Comparison of ENCODE assay signal across 8 cellular contexts in the genomic region with DNA sequence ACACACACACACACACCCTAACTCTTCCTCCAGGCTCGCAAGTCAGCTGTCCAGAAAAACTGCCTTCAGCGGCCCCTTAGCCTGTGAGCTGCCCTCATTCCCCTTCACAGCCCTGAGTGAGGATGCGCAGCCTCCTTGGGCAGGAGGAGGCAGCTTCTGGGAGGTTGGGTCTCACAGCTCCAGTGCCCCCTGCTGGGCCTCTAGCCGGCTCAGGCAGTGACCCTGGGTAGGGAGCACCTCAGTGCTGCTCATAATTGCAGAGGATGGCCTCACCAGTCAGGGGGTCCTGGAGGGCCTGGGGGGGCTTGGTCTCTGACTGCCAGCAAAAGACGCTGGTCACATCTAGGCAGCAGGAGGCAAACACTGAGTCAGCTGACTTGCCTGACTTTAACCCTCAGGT. TPM values are rescaled to one million over a fixed set of nuclear protein-coding genes. Genes with fewer than 3 reads are reported as not detected.
DNase-seq lines count a peak whose midpoint lies in the region; ATAC-seq and TF ChIP-seq lines count a peak whose summit lies in the region.

No MANE protein-coding gene starts in this region.

- H3K36me3 ChIP-seq in upper lobe of right lung: no peaks in the 10 kb centered on the region
- H3K36me3 ChIP-seq in CD4-positive, alpha-beta memory T cell (ENCODE audit: insufficient read depth, low read length): no peaks in the 10 kb centered on the region

- no peaks in the 10 kb centered on the region for H3K9me3 ChIP-seq in upper lobe of right lung
- H3K9me3 ChIP-seq in CD4-positive, alpha-beta memory T cell (ENCODE audit: control insufficient read depth in 1 of 2, low read length in 2 of 2): no peaks in the 10 kb centered on the region

- POLR2A ChIA-PET in activated CD8-positive, alpha-beta T cell treated with anti-CD3 and anti-CD28 coated beads for 36 hours (lab: Charles Lee): no interaction called here
- POLR2A ChIA-PET in CD4-positive, alpha-beta memory T cell (lab: Charles Lee; ENCODE audit: partially characterized antibody): no interaction called here

- peaks cover 6% of the 10 kb centered on the region for H3K4me1 Mint-ChIP-seq in activated CD8-positive, alpha-beta T cell treated with anti-CD3 and anti-CD28 coated beads for 36 hours (ENCODE audit: low read depth)
- H3K4me1 Mint-ChIP-seq in CD4-positive, alpha-beta memory T cell: peaks cover 0 to 6% (median 2%) of the 10 kb centered on the region in 4 donors

- peaks cover 10% of the 10 kb centered on the region for H3K4me1 ChIP-seq in upper lobe of right lung
- H3K4me1 ChIP-seq in CD4-positive, alpha-beta memory T cell (ENCODE audit: insufficient read depth, low read length): no peaks in the 10 kb centered on the region

- H3K4me3 ChIP-seq in upper lobe of right lung: no peak overlapping the region
- H3K4me3 ChIP-seq in CD4-positive, alpha-beta memory T cell (ENCODE audit: low read length in 2 of 2): no peak overlapping the region

- CTCF ChIA-PET in activated CD8-positive, alpha-beta T cell treated with anti-CD3 and anti-CD28 coated beads for 36 hours (lab: Charles Lee): interaction anchor here (0.7 to 1.8 kb wide), 6 partner anchors 10 to 361 kb away, joined by 3 to 8 read pairs (median 4); a partner anchor contains a TSS
- CTCF ChIA-PET in CD4-positive, alpha-beta memory T cell (lab: Charles Lee; ENCODE audit: partially characterized antibody): no interaction called here

- H3K36me3 Mint-ChIP-seq in activated CD8-positive, alpha-beta T cell treated with anti-CD3 and anti-CD28 coated beads for 36 hours (ENCODE audit: low read depth): no peaks in the 10 kb centered on the region
- H3K36me3 Mint-ChIP-seq in CD4-positive, alpha-beta memory T cell: no peaks in the 10 kb centered on the region

- TF ChIP-seq CTCF in activated CD8-positive, alpha-beta T cell treated with anti-CD3 and anti-CD28 coated beads for 36 hours (IDR thresholded peaks at IDR 0.05): peak; percentile 29
- peak; percentile 13 for TF ChIP-seq CTCF in upper lobe of right lung (IDR thresholded peaks at IDR 0.05)

- peaks cover 19% of the 10 kb centered on the region for H3K27me3 ChIP-seq in upper lobe of right lung
- H3K27me3 ChIP-seq in CD4-positive, alpha-beta memory T cell (ENCODE audit: insufficient read depth, low read length): peaks cover 4% of the 10 kb centered on the region

- DNase-seq in left cardiac atrium: peak; percentile 31
- no peak for DNase-seq in cardiac septum (ENCODE audit: low spot score)
- peak; percentile 53 for DNase-seq in activated CD8-positive, alpha-beta T cell treated with anti-CD3 and anti-CD28 coated beads for 36 hours
- DNase-seq in islet precursor cell: peak; percentile 71
- DNase-seq in upper lobe of right lung: peak; percentile 58
- DNase-seq in CD4-positive, alpha-beta memory T cell: no peak
- DNase-seq in NCI-H2171 (lab: John Stamatoyannopoulos, UW): no peak

- peak; percentile 31 to 42 for ATAC-seq in left cardiac atrium
- peak; percentile 64 for ATAC-seq in activated CD8-positive, alpha-beta T cell treated with anti-CD3 and anti-CD28 coated beads for 36 hours
- peak; percentile 42 for ATAC-seq in upper lobe of right lung
- ATAC-seq in GM21526 (IDR thresholded peaks at IDR 0.05; ENCODE audit: low FRiP score, unreplicated experiment): no peak

- H3K27ac ChIP-seq in upper lobe of right lung: no peak overlapping the region
- no peak overlapping the region for H3K27ac ChIP-seq in CD4-positive, alpha-beta memory T cell (ENCODE audit: low read depth, low read length)

- no peak overlapping the region for H3K27ac Mint-ChIP-seq in activated CD8-positive, alpha-beta T cell treated with anti-CD3 and anti-CD28 coated beads for 36 hours
- no peak overlapping the region for H3K27ac Mint-ChIP-seq in CD4-positive, alpha-beta memory T cell

- H3K4me3 Mint-ChIP-seq in activated CD8-positive, alpha-beta T cell treated with anti-CD3 and anti-CD28 coated beads for 36 hours: no peak overlapping the region
- peak overlapping the region in 1 of 8 donors; percentile 33 for H3K4me3 Mint-ChIP-seq in CD4-positive, alpha-beta memory T cell

- intact Hi-C loops in left cardiac atrium (cut with DNase I): no loop called here
- intact Hi-C loops in cardiac septum (cut with DNase I): no loop called here
- intact Hi-C loops in activated CD8-positive, alpha-beta T cell treated with anti-CD3 and anti-CD28 coated beads for 36 hours (cut with micrococcal nuclease): no loop called here
- intact Hi-C loops in upper lobe of right lung (cut with DNase I): no loop called here
- intact Hi-C loops in CD4-positive, alpha-beta memory T cell (cut with micrococcal nuclease): no loop called here

- no peaks in the 10 kb centered on the region for H3K9me3 Mint-ChIP-seq in activated CD8-positive, alpha-beta T cell treated with anti-CD3 and anti-CD28 coated beads for 36 hours
- H3K9me3 Mint-ChIP-seq in CD4-positive, alpha-beta memory T cell: peaks cover 0 to 1% (median 0%) of the 10 kb centered on the region in 8 donors

- peaks cover 42% of the 10 kb centered on the region for H3K27me3 Mint-ChIP-seq in activated CD8-positive, alpha-beta T cell treated with anti-CD3 and anti-CD28 coated beads for 36 hours
- H3K27me3 Mint-ChIP-seq in CD4-positive, alpha-beta memory T cell: peaks cover 30 to 45% of the 10 kb centered on the region in 2 donors

RNA-seq across cellular contexts. Expression of a gene that starts 43.7 kb away (rescaled TPM):
- total RNA-seq in left cardiac atrium (1 to 10 TPM; 2.3 to 2.7 TPM), cardiac septum (3.0 TPM), upper lobe of right lung (2.3 TPM)
- 10 to 100 TPM; 11.3 to 11.9 TPM for total RNA-seq in activated CD8-positive, alpha-beta T cell treated with anti-CD3 and anti-CD28 coated beads for 36 hours
- total RNA-seq in CD4-positive, alpha-beta memory T cell: 1 to 10 TPM; 8.3 to 8.9 TPM
- polyA plus RNA-seq in CD4-positive, alpha-beta memory T cell: 1 to 10 TPM; 5.0 to 5.1 TPM

RNA-seq across cellular contexts. Expression of a gene that starts 44.1 kb away (rescaled TPM):
- total RNA-seq in left cardiac atrium (1 to 10 TPM; 7.9 to 9.4 TPM), cardiac septum (6.0 TPM), upper lobe of right lung (18.7 TPM)
- total RNA-seq in activated CD8-positive, alpha-beta T cell treated with anti-CD3 and anti-CD28 coated beads for 36 hours: 1 to 10 TPM; 4.2 to 5.8 TPM
- total RNA-seq in CD4-positive, alpha-beta memory T cell: 1 to 10 TPM; 5.2 to 5.3 TPM
- polyA plus RNA-seq in CD4-positive, alpha-beta memory T cell: under 1 TPM; 0.78 to 0.84 TPM

RNA-seq across cellular contexts. Expression of a gene that starts 59.7 kb away (rescaled TPM):
- total RNA-seq in left cardiac atrium (10 to 100 TPM; 13.6 to 17.0 TPM), cardiac septum (9.6 TPM), upper lobe of right lung (24.9 TPM)
- 10 to 100 TPM in 1 of 2 experiments, 1 to 10 TPM in 1; 9.9 to 10.7 TPM for total RNA-seq in activated CD8-positive, alpha-beta T cell treated with anti-CD3 and anti-CD28 coated beads for 36 hours
- total RNA-seq in CD4-positive, alpha-beta memory T cell: 10 to 100 TPM; 18.4 to 19.9 TPM
- polyA plus RNA-seq in CD4-positive, alpha-beta memory T cell: 1 to 10 TPM; 5.3 to 9.8 TPM

Comparison
In these comparisons a context has a peak if more than half of its experiments do, and no peak if none do; other contexts are left out.
1. DNase-seq: peak in left cardiac atrium (single experiment), activated CD8-positive, alpha-beta T cell treated with anti-CD3 and anti-CD28 coated beads for 36 hours (single experiment), islet precursor cell (single experiment) and upper lobe of right lung (single experiment); none in cardiac septum (single experiment), CD4-positive, alpha-beta memory T cell (0 of 5) and NCI-H2171 (single experiment).